Comparison of ENCODE assay signal across 1 cellular context in genomic region chr11:10540915-10541591, GRCh38.
A peak's percentile ranks its signal among the peaks of the same experiment; 100 is the strongest.
TF ChIP-seq lines count a peak whose summit lies in the region.

Gene RNF141, minus strand, starts transcription at chr11:10541187. Its CDS starts 7,029 bp downstream, at chr11:10534158.

TF ChIP-seq in K562, 482 proteins besides CTCF, POLR2A, EP300 and RAD21 (continued from another document and continues in another):
- TF ChIP-seq TCF15 (CRISPR knock-in tag; IDR thresholded peaks at IDR 0.05), result no peak
- no peak for TF ChIP-seq ZNF134 (CRISPR knock-in tag; conservative IDR thresholded peaks at IDR 0.05)
- no peak for TF ChIP-seq ZFP30 (CRISPR knock-in tag; IDR thresholded peaks at IDR 0.05; ENCODE audit: borderline replicate concordance)
- no peak for TF ChIP-seq ZBTB49 (CRISPR knock-in tag; IDR thresholded peaks at IDR 0.05; ENCODE audit: borderline replicate concordance)
- peak; percentile 19 for TF ChIP-seq ZFP36 (IDR thresholded peaks at IDR 0.05; ENCODE audit: low read depth, low read length, partially characterized antibody)
- no peak for TF ChIP-seq FOS (IDR thresholded peaks at IDR 0.05; ENCODE audit: extremely low read depth, insufficient read length)
- TF ChIP-seq MAX (CRISPR knock-in tag; IDR thresholded peaks at IDR 0.05), result peak; percentile 61
- 0 out of 2 replicates have a peak, but pooled peaks have one; percentile 48 for TF ChIP-seq HMGXB4 (CRISPR knock-in tag; IDR thresholded peaks at IDR 0.05)
- TF ChIP-seq SMAD2 (IDR thresholded peaks at IDR 0.05; ENCODE audit: low read depth, low read length), result no peak
- no peak for TF ChIP-seq SMARCE1 (IDR thresholded peaks at IDR 0.05)
- peak; percentile 25; the same call in 1 of the 2 replicates for TF ChIP-seq CHAMP1 (IDR thresholded peaks at IDR 0.05)
- 0 out of 2 replicates have a peak, but pooled peaks have one; percentile 10 for TF ChIP-seq TEAD4 (IDR thresholded peaks at IDR 0.05; ENCODE audit: low read length)
- TF ChIP-seq TEAD4 (CRISPR knock-in tag; IDR thresholded peaks at IDR 0.05; ENCODE audit: borderline replicate concordance), result no peak
- TF ChIP-seq ZNF408 (CRISPR knock-in tag; IDR thresholded peaks at IDR 0.05; ENCODE audit: low read depth), result no peak
- TF ChIP-seq ETV6 (IDR thresholded peaks at IDR 0.05; ENCODE audit: borderline replicate concordance in 1 of 2, low read depth in 2 of 2, low read length in 1 of 2), result no peak; a peak in 1 of 4 replicates
- no peak for TF ChIP-seq ETV6 (CRISPR knock-in tag; IDR thresholded peaks at IDR 0.05; ENCODE audit: borderline replicate concordance)
- TF ChIP-seq ELK1 (CRISPR knock-in tag; IDR thresholded peaks at IDR 0.05), result no peak
- TF ChIP-seq HINFP (tag; conservative IDR thresholded peaks at IDR 0.05; ENCODE audit: low read depth), result no peak
- TF ChIP-seq MXI1 (IDR thresholded peaks at IDR 0.05; ENCODE audit: low read depth, low read length), result peak; percentile 97
- peak; percentile 86 for TF ChIP-seq CTBP1 (IDR thresholded peaks at IDR 0.05; ENCODE audit: borderline replicate concordance)
- no peak for TF ChIP-seq XRCC4 (IDR thresholded peaks at IDR 0.05; ENCODE audit: extremely low read depth, insufficient read depth, insufficient read length)
- TF ChIP-seq CCNT2 (IDR thresholded peaks at IDR 0.05; ENCODE audit: borderline replicate concordance, extremely low read depth, insufficient read length, low read depth, low read length), result peak; percentile 89
- no peak for TF ChIP-seq ZBTB26 (CRISPR knock-in tag; IDR thresholded peaks at IDR 0.05)
- TF ChIP-seq E4F1 (CRISPR knock-in tag; IDR thresholded peaks at IDR 0.05; ENCODE audit: borderline replicate concordance), result no peak
- no peak for TF ChIP-seq PPARD (CRISPR knock-in tag; IDR thresholded peaks at IDR 0.05)
- TF ChIP-seq ZMIZ1 (IDR thresholded peaks at IDR 0.05; ENCODE audit: low read depth in 2 of 2, low read length in 2 of 2), result peak in 1 of 2 experiments; percentile 76; a peak in 1 of 4 replicates
- no peak for TF ChIP-seq TFE3 (CRISPR knock-in tag; IDR thresholded peaks at IDR 0.05)
- TF ChIP-seq XRCC5 (IDR thresholded peaks at IDR 0.05; ENCODE audit: low read depth, low read length), result peak; percentile 82; the same call in 1 of the 2 replicates
- TF ChIP-seq SRSF3 (IDR thresholded peaks at IDR 0.05; ENCODE audit: insufficient read depth, low read length), result no peak
- TF ChIP-seq SMAD3 (CRISPR knock-in tag; conservative IDR thresholded peaks at IDR 0.05), result no peak
- no peak for TF ChIP-seq PHB (CRISPR knock-in tag; IDR thresholded peaks at IDR 0.05)
- TF ChIP-seq FOXP4 (CRISPR knock-in tag; IDR thresholded peaks at IDR 0.05; ENCODE audit: borderline replicate concordance), result no peak
- TF ChIP-seq KDM2B (CRISPR knock-in tag; IDR thresholded peaks at IDR 0.05), result peak; percentile 67; the same call in 1 of the 2 replicates
- TF ChIP-seq PTRF (tag; IDR thresholded peaks at IDR 0.05), result no peak
